In genomic region chr3:49654955-49655556, GRCh38 we compare ENCODE assay signal across 17 cellular contexts. TPM values are rescaled to one million over a fixed set of nuclear protein-coding genes. Genes with fewer than 3 reads are reported as not detected.
DNase-seq lines count a peak whose midpoint lies in the region; ATAC-seq and TF ChIP-seq lines count a peak whose summit lies in the region.
"Had no signal": no experiment of that assay in that cellular context is flagged by ENCODE, and none has a peak within 500 bp of the region (broad histone marks: within the 10 kb centered on the region; RNA-seq: fewer than 3 reads in every experiment).

No MANE protein-coding gene starts in this region.

- TF ChIP-seq EP300 in transverse colon (IDR thresholded peaks at IDR 0.05; ENCODE audit: low read depth), result no peak

- peak; percentile 7 for DNase-seq in NCI-H146 (lab: John Stamatoyannopoulos, UW)
- no peak for DNase-seq in NCI-H146 treated with DMSO at 0.1 percent for 48 hours (lab: John Stamatoyannopoulos, UW; ENCODE audit: unreplicated experiment)
- DNase-seq in NCI-H2196 (lab: John Stamatoyannopoulos, UW; ENCODE audit: unreplicated experiment), result peak; percentile 82
- no peak for DNase-seq in dorsolateral prefrontal cortex
- DNase-seq in transverse colon, result peak; percentile 60
- DNase-seq in activated CD8-positive, alpha-beta memory T cell treated with anti-CD3 and anti-CD28 coated beads, Interleukin-2, amount 50 U/mL, for 4 hours, result no peak
- no peak for DNase-seq in posterior vena cava (ENCODE audit: low spot score)
- DNase-seq: activated CD4-positive, alpha-beta T cell treated with anti-CD3 and anti-CD28 coated beads for 1 hour; activated naive CD8-positive, alpha-beta T cell treated with anti-CD3 and anti-CD28 coated beads, Interleukin-2, amount 50 U/mL, for 24 hours; hypothalamus; NCI-H526; stimulated activated CD4-positive, alpha-beta T cell treated with anti-CD3 and anti-CD28 coated beads, Interleukin-12 subunit alpha, Interleukin-12 subunit beta, amount 100 ng/mL, for 4 hours had no signal

- no peak for TF ChIP-seq POLR2A in transverse colon (IDR thresholded peaks at IDR 0.05)

- intact Hi-C loops in dorsolateral prefrontal cortex (cut with DNase I) (no loop called here), transverse colon (cut with DNase I; ENCODE audit: low total_unique reads) (no loop called here), posterior vena cava (cut with DNase I) (no loop called here)

- H3K4me1 ChIP-seq in transverse colon, result no peaks in the 10 kb centered on the region
- H3K4me1 ChIP-seq: neural progenitor cell had no signal

- no peak overlapping the region for H3K4me3 ChIP-seq in dorsolateral prefrontal cortex
- H3K4me3 ChIP-seq in transverse colon, result no peak overlapping the region
- H3K4me3 ChIP-seq: coronary artery, neural progenitor cell, PC-9 had no signal

- no peak for ATAC-seq in GM21360 (IDR thresholded peaks at IDR 0.05; ENCODE audit: unreplicated experiment)
- ATAC-seq: activated naive CD8-positive, alpha-beta T cell treated with anti-CD3 and anti-CD28 coated beads, Interleukin-2, amount 50 U/mL, for 24 hours; activated T-helper 17 cell treated with anti-CD3 and anti-CD28 coated beads, Interleukin-2, amount 50 U/mL, for 72 hours had no signal

- in situ Hi-C loops in transverse colon (cut with MboI; ENCODE audit: low pct_ligation_motif_present in 1 of 4, low pct_unique_long_range_greater_than_20kb in 1 of 4, low sequenced_read_pairs in 3 of 4), result no loop called here

- no peak for TF ChIP-seq CTCF in dorsolateral prefrontal cortex (IDR thresholded peaks at IDR 0.05 in 54 of 56, conservative IDR thresholded peaks at IDR 0.05 in 2 of 56; ENCODE audit: low read depth in 1 of 56, partially characterized antibody in 56 of 56)
- no peak for TF ChIP-seq CTCF in transverse colon (IDR thresholded peaks at IDR 0.05)

- H3K27ac ChIP-seq in dorsolateral prefrontal cortex (peak overlapping the region in 37 of 59 donors; percentile 2 to 89 (median 39)), transverse colon (no peak overlapping the region)
- H3K27ac ChIP-seq: coronary artery, neural progenitor cell, PC-9 had no signal

- no peaks in the 10 kb centered on the region for H3K9me3 ChIP-seq in transverse colon

- H3K27me3 ChIP-seq in dorsolateral prefrontal cortex (no peaks in the 10 kb centered on the region), transverse colon (no peaks in the 10 kb centered on the region)
- H3K27me3 ChIP-seq: neural progenitor cell had no signal

- 0 to 43% methylated on average over 1 to 10 of the region's 10 CpGs for WGBS in transverse colon (ENCODE audit: low coverage in 1 of 2), 2 donors

- H3K36me3 ChIP-seq in transverse colon, result no peaks in the 10 kb centered on the region
- H3K36me3 ChIP-seq: neural progenitor cell had no signal

RNA-seq across cellular contexts. Expression of gene APEH, which starts 19.1 kb away (rescaled TPM):
- total RNA-seq in dorsolateral prefrontal cortex (100 to 1,000 TPM in 17 of 120 experiments, 10 to 100 TPM in 103; 53.0 to 121 (median 85.4) TPM), transverse colon (100 to 1,000 TPM in 3 of 4 donors, 10 to 100 TPM in 1; 53.9 to 151 (median 116) TPM), posterior vena cava (10 to 100 TPM; 51.8 to 52.5 TPM)

RNA-seq across cellular contexts. Expression of gene MST1, which starts 34.2 kb away (rescaled TPM):
- total RNA-seq in dorsolateral prefrontal cortex, result 10 to 100 TPM in 114 of 120 experiments, 1 to 10 TPM in 6; 8.8 to 30.0 (median 15.2) TPM
- 100 to 1,000 TPM in 1 of 4 donors, 10 to 100 TPM in 3; 12.2 to 116 (median 15.1) TPM for total RNA-seq in transverse colon
- total RNA-seq in posterior vena cava, result 1 to 10 TPM; 3.0 to 9.1 TPM

RNA-seq across cellular contexts. Expression of gene RNF123, which starts 34.3 kb away (rescaled TPM):
- total RNA-seq in dorsolateral prefrontal cortex (100 to 1,000 TPM in 1 of 120 experiments, 10 to 100 TPM in 119; 43.7 to 103 (median 67.5) TPM), transverse colon (10 to 100 TPM; 34.6 to 99.5 (median 52.1) TPM), posterior vena cava (10 to 100 TPM; 28.3 to 29.5 TPM)

Comparison
In these comparisons a context has a peak if more than half of its experiments do, and no peak if none do; other contexts are left out.
1. DNase-seq: peak in NCI-H146 (single experiment), NCI-H2196 (single experiment) and transverse colon (single experiment); none in NCI-H146 treated with DMSO at 0.1 percent for 48 hours (single experiment), dorsolateral prefrontal cortex (0 of 10), activated CD8-positive, alpha-beta memory T cell treated with anti-CD3 and anti-CD28 coated beads, Interleukin-2, amount 50 U/mL, for 4 hours (single experiment) and posterior vena cava (single experiment).
2. H3K27ac ChIP-seq: peak in dorsolateral prefrontal cortex (37 of 59); none in transverse colon (0 of 4).